16 cellular contexts compared by ENCODE assay signal in genomic region chr3:124634210-124635168, GRCh38.
DNase-seq lines count a peak whose midpoint lies in the region; ATAC-seq, FAIRE-seq and TF ChIP-seq lines count a peak whose summit lies in the region.
"Had no signal": no experiment of that assay in that cellular context is flagged by ENCODE, and none has a peak within 500 bp of the region (broad histone marks: within the 10 kb centered on the region; RNA-seq: fewer than 3 reads in every experiment).

No MANE protein-coding gene starts in this region.

- peak overlapping the region; percentile 58 for H3K27ac Mint-ChIP-seq in progenitor cell of endocrine pancreas
- H3K27ac Mint-ChIP-seq: CD4-positive, alpha-beta T cell; dendritic cell treated with granulocyte-macrophage colony-stimulating factor and Interleukin-4, amounts not matched to agents 40 ng/mL and 50 ng/mL, for 4 days; natural killer cell treated with Interleukin-12 subunit alpha and Interleukin-12 subunit beta and Interleukin-15 and Interleukin-18, amount 100 ng/mL, for 72 hours; T-helper 17 cell had no signal

- H3K9ac ChIP-seq in colonic mucosa (ENCODE audit: low read depth in 2 of 2, low read length in 2 of 2): peak overlapping the region in 1 of 2 donors; percentile 62

- H3K4me1 Mint-ChIP-seq in progenitor cell of endocrine pancreas (ENCODE audit: low read depth): peaks cover 42% of the 10 kb centered on the region

- H3K27me3 ChIP-seq in colonic mucosa: no peaks in the 10 kb centered on the region

- no peaks in the 10 kb centered on the region for H3K9me3 ChIP-seq in colonic mucosa

- H3K9me3 Mint-ChIP-seq in progenitor cell of endocrine pancreas (ENCODE audit: low read depth): no peaks in the 10 kb centered on the region
- H3K9me3 Mint-ChIP-seq: CD4-positive, alpha-beta T cell; dendritic cell treated with granulocyte-macrophage colony-stimulating factor and Interleukin-4, amounts not matched to agents 40 ng/mL and 50 ng/mL, for 4 days; natural killer cell treated with Interleukin-12 subunit alpha and Interleukin-12 subunit beta and Interleukin-15 and Interleukin-18, amount 100 ng/mL, for 72 hours had no signal

- no peak for TF ChIP-seq CTCF in colonic mucosa (IDR thresholded peaks at IDR 0.05)
- no peak for TF ChIP-seq CTCF in progenitor cell of endocrine pancreas (IDR thresholded peaks at IDR 0.05; ENCODE audit: unreplicated experiment)

- H3K27ac ChIP-seq in colonic mucosa: peak overlapping the region; percentile 90

- intact Hi-C loops in colonic mucosa (cut with DNase I): no loop called here

- no peak for FAIRE-seq in RCC 7860 (lab: Jason Lieb, UNC)

- H3K36me3 ChIP-seq in colonic mucosa: no peaks in the 10 kb centered on the region

- peak; percentile 74 for ATAC-seq in GM18909 (IDR thresholded peaks at IDR 0.05; ENCODE audit: poor library complexity, unreplicated experiment)
- ATAC-seq in HG02870 (IDR thresholded peaks at IDR 0.05; ENCODE audit: unreplicated experiment): peak; percentile 47
- ATAC-seq: natural killer cell treated with Interleukin-12 subunit alpha and Interleukin-12 subunit beta and Interleukin-15 and Interleukin-18, amount 100 ng/mL, for 72 hours; right cardiac atrium; T-helper 17 cell had no signal

- H3K4me3 ChIP-seq in colonic mucosa: no peak overlapping the region

- no peaks in the 10 kb centered on the region for H3K4me1 ChIP-seq in colonic mucosa

- DNase-seq in colonic mucosa (peak; percentile 72), progenitor cell of endocrine pancreas (ENCODE audit: low spot score, unreplicated experiment) (no peak), RCC 7860 (ENCODE audit: low spot score) (no peak), NOMO-1 (lab: John Stamatoyannopoulos, UW; ENCODE audit: unreplicated experiment in 2 of 2) (no peak)
- no peak for DNase-seq in activated CD4-positive, alpha-beta T cell treated with anti-CD3 and anti-CD28 coated beads, Interleukin-2, amount 50 U/mL, for 4 hours
- DNase-seq: CD4-positive, alpha-beta T cell; islet precursor cell; MM.1S; NCI-H2171 treated with DMSO at 0.1 percent for 48 hours; right cardiac atrium; stimulated activated CD4-positive, alpha-beta T cell treated with anti-CD3 and anti-CD28 coated beads, Interleukin-4, amount 100 ng/mL, for 4 hours; T-helper 17 cell had no signal

- no peaks in the 10 kb centered on the region for H3K27me3 Mint-ChIP-seq in progenitor cell of endocrine pancreas
- H3K27me3 Mint-ChIP-seq: CD4-positive, alpha-beta T cell had no signal

- H3K36me3 Mint-ChIP-seq in progenitor cell of endocrine pancreas (ENCODE audit: insufficient read depth): peaks cover 8% of the 10 kb centered on the region
- H3K36me3 Mint-ChIP-seq: natural killer cell treated with Interleukin-12 subunit alpha and Interleukin-12 subunit beta and Interleukin-15 and Interleukin-18, amount 100 ng/mL, for 72 hours had no signal

- H3K4me3 Mint-ChIP-seq in progenitor cell of endocrine pancreas (ENCODE audit: low read depth): peak overlapping the region; percentile 33
- H3K4me3 Mint-ChIP-seq: CD4-positive, alpha-beta T cell; dendritic cell treated with granulocyte-macrophage colony-stimulating factor and Interleukin-4, amounts not matched to agents 40 ng/mL and 50 ng/mL, for 4 days; natural killer cell treated with Interleukin-12 subunit alpha and Interleukin-12 subunit beta and Interleukin-15 and Interleukin-18, amount 100 ng/mL, for 72 hours; T-helper 17 cell had no signal
